In the genomic region with DNA sequence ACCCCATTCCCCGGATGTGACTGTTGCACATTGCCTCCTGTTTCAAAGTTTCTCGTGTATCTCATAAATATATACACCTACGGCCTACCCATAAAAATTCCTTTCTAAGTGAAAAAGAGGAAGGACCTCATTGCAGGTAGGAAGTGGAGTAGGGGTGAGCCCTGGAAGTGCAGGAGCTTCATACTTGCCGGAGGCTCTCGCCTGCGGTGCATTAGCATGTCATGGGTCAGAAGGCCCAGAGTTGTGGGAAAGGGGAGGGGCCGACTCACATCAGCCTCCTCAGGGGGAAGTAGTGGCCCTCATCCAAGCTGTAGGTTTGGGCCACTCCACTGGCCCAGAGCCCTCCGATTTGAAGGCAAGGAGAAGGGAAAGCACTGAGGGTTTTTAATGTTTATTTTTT, we compare ENCODE assay signal across 1 cellular context.
TF ChIP-seq lines count a peak whose summit lies in the region.

No MANE protein-coding gene starts in this region.

TF ChIP-seq in K562, 482 proteins besides CTCF, POLR2A, EP300 and RAD21 (continued from another document):
- TF ChIP-seq DNMT1 (IDR thresholded peaks at IDR 0.05) (no peak), HNRNPL (IDR thresholded peaks at IDR 0.05; ENCODE audit: low read depth, low read length) (no peak), CXXC5 (CRISPR knock-in tag; IDR thresholded peaks at IDR 0.05) (no peak), HDAC3 (IDR thresholded peaks at IDR 0.05; ENCODE audit: borderline replicate concordance, partially characterized antibody) (no peak), NR1H2 (CRISPR knock-in tag; IDR thresholded peaks at IDR 0.05) (no peak), ZNF12 (CRISPR knock-in tag; IDR thresholded peaks at IDR 0.05) (no peak), HMG20A (CRISPR knock-in tag; conservative IDR thresholded peaks at IDR 0.05) (no peak), PHF21A (IDR thresholded peaks at IDR 0.05; ENCODE audit: borderline replicate concordance, low read depth) (no peak)
- TF ChIP-seq, protein P1, sequence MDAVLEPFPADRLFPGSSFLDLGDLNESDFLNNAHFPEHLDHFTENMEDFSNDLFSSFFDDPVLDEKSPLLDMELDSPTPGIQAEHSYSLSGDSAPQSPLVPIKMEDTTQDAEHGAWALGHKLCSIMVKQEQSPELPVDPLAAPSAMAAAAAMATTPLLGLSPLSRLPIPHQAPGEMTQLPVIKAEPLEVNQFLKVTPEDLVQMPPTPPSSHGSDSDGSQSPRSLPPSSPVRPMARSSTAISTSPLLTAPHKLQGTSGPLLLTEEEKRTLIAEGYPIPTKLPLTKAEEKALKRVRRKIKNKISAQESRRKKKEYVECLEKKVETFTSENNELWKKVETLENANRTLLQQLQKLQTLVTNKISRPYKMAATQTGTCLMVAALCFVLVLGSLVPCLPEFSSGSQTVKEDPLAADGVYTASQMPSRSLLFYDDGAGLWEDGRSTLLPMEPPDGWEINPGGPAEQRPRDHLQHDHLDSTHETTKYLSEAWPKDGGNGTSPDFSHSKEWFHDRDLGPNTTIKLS (IDR thresholded peaks at IDR 0.05; ENCODE audit: borderline replicate concordance, low read depth): no peak
